In the genomic region with DNA sequence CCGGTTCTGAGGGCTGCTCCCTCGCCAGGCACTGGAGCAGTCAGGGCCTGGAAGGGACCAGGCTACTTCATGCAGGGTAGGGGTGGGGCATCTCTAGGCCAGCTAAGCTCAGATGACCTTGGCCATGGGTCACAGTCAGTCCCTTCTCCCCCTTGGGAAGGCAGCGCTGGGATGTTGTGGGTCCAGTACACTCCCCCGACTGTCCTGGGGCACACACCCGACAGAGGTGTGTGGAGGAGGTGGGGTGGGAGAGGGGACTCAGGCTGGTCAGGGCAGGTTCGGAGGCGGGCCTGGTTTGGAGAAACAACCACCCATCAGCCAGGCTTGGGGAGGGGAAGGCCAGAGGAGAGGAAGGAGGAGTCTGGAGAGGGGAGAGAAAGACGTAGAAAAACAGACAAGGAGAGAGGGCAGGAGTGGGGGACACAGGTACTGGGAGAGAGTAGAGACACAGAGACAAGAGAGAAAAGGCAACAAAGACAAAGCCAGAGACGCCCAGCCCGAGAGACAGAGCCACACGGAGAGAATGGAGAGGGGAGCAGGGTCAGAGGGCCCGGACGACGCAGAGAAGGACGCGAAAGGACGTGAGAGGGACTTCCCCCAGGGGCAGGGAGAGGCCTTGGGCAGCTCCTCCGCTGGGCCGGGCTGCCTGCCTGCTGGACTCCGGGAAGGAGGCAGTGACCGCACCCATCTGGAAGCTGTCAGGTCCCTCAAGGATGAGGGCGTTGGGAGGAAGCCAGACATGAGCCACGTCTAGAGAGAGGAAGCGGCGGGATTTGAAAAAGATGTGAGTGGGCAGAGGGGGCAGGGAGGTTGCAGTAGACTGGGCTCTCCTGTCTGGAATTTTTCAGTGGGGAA, we compare ENCODE assay signal across 10 cellular contexts. TPM values are rescaled to one million over a fixed set of nuclear protein-coding genes. Genes with fewer than 3 reads are reported as not detected.
DNase-seq lines count a peak whose midpoint lies in the region; ATAC-seq and TF ChIP-seq lines count a peak whose summit lies in the region.
"Had no signal": no experiment of that assay in that cellular context is flagged by ENCODE, and none has a peak within 500 bp of the region (broad histone marks: within the 10 kb centered on the region; RNA-seq: fewer than 3 reads in every experiment).

No MANE protein-coding gene starts in this region.

- H3K27me3 Mint-ChIP-seq in nephron (ENCODE audit: low read depth) = peaks cover 21% of the 10 kb centered on the region

- H3K4me3 ChIP-seq in Peyer's patch = no peak overlapping the region
- H3K4me3 ChIP-seq: SJSA1 had no signal

- H3K36me3 ChIP-seq in Peyer's patch = no peaks in the 10 kb centered on the region
- H3K36me3 ChIP-seq: SJSA1 had no signal

- H3K4me1 Mint-ChIP-seq in nephron = peaks cover 54% of the 10 kb centered on the region

- TF ChIP-seq CTCF in Peyer's patch (IDR thresholded peaks at IDR 0.05) (no peak), nephron (IDR thresholded peaks at IDR 0.05; ENCODE audit: unreplicated experiment in 3 of 3) (no peak)

- peaks cover 0 to 31% (median 2%) of the 10 kb centered on the region in 4 donors for H3K4me1 ChIP-seq in Peyer's patch

- TF ChIP-seq POLR2A in Peyer's patch (IDR thresholded peaks at IDR 0.05) = no peak

- H3K27me3 ChIP-seq in Peyer's patch = no peaks in the 10 kb centered on the region
- H3K27me3 ChIP-seq: SJSA1 had no signal

- H3K9me3 Mint-ChIP-seq in nephron = no peaks in the 10 kb centered on the region

- H3K27ac Mint-ChIP-seq in nephron = peak overlapping the region; percentile 64 to 86 (median 76)

- no peaks in the 10 kb centered on the region for H3K36me3 Mint-ChIP-seq in nephron (ENCODE audit: low read depth)

- no peak for ATAC-seq in HG02885 (IDR thresholded peaks at IDR 0.05; ENCODE audit: poor library complexity, unreplicated experiment)

- peak overlapping the region; percentile 7 to 26 (median 13) for H3K4me3 Mint-ChIP-seq in nephron

- no peaks in the 10 kb centered on the region for H3K9me3 ChIP-seq in Peyer's patch
- H3K9me3 ChIP-seq: SJSA1 had no signal

- DNase-seq in A172 (ENCODE audit: low spot score) (peak; percentile 84), Peyer's patch (peak in 2 of 3 donors; percentile 83 to 87), fibroblast of the conjunctiva (ENCODE audit: low read depth) (peak; percentile 87), cerebellar cortex (ENCODE audit: low spot score) (no peak), substantia nigra (lab: John Stamatoyannopoulos, UW) (no peak), NCI-H2081 (lab: John Stamatoyannopoulos, UW) (no peak)
- DNase-seq: activated T-cell treated with anti-CD3 and anti-CD28 coated beads for 4 hours had no signal

- H3K27ac ChIP-seq in Peyer's patch (no peak overlapping the region), substantia nigra (ENCODE audit: low read depth, low read length, poor library complexity, severe bottlenecking) (no peak overlapping the region)
- H3K27ac ChIP-seq: SJSA1 had no signal

RNA-seq across cellular contexts. Expression of a gene that starts 30.6 kb away (rescaled TPM):
- 37.7 and 41.5 TPM in 2 replicates for total RNA-seq in A172 (2014; rRNA removed; shearing (Covaris generic))
- total RNA-seq in Peyer's patch = 100 to 1,000 TPM in 2 of 4 donors, 10 to 100 TPM in 2; 27.2 to 152 (median 87.2) TPM

Comparison
In these comparisons a context has a peak if more than half of its experiments do, and no peak if none do; other contexts are left out.
1. DNase-seq: peak in A172 (single experiment), Peyer's patch (2 of 3) and fibroblast of the conjunctiva (single experiment); none in cerebellar cortex (single experiment), substantia nigra (0 of 49) and NCI-H2081 (0 of 2).